10 cellular contexts compared by ENCODE assay signal in genomic region chr16:73268311-73268997, GRCh38.
DNase-seq lines count a peak whose midpoint lies in the region; TF ChIP-seq lines count a peak whose summit lies in the region.
"Had no signal": no experiment of that assay in that cellular context is flagged by ENCODE, and none has a peak within 500 bp of the region (broad histone marks: within the 10 kb centered on the region; RNA-seq: fewer than 3 reads in every experiment).

No MANE protein-coding gene starts in this region.

- H3K9me3 Mint-ChIP-seq in chondrocyte (ENCODE audit: low read depth) = no peaks in the 10 kb centered on the region

- H3K27me3 Mint-ChIP-seq in chondrocyte (ENCODE audit: low read depth) = peaks cover 9% of the 10 kb centered on the region
- H3K27me3 Mint-ChIP-seq: activated CD4-positive, alpha-beta memory T cell treated with anti-CD3 and anti-CD28 coated beads, Interleukin-2, amount 10 ng/mL, durations not matched to agents 7 days and 5 days had no signal

- DNase-seq in ELR (ENCODE audit: low read depth) = peak; percentile 13
- DNase-seq in NCI-H2171 (lab: John Stamatoyannopoulos, UW) = peak; percentile 6
- DNase-seq in chondrocyte (ENCODE audit: low spot score) = no peak
- DNase-seq in osteoblast (ENCODE audit: insufficient read length, low spot score, missing footprints) = peak; percentile 69
- DNase-seq in DMS79 (lab: John Stamatoyannopoulos, UW) = no peak
- DNase-seq in NCI-H2029 treated with DMSO at 0.1 percent for 48 hours (lab: John Stamatoyannopoulos, UW) = no peak
- no peak for DNase-seq in stimulated activated CD4-positive, alpha-beta T cell treated with anti-CD3 and anti-CD28 coated beads, Interleukin-2, amount 100 ng/mL, for 24 hours
- DNase-seq in Kasumi-1 (lab: John Stamatoyannopoulos, UW) = no peak
- DNase-seq: activated CD4-positive, alpha-beta memory T cell treated with anti-CD3 and anti-CD28 coated beads, Interleukin-2, amount 10 ng/mL, durations not matched to agents 7 days and 5 days; cerebellar nuclear complex had no signal

- H3K79me2 ChIP-seq in osteoblast (ENCODE audit: insufficient read depth, low read length) = no peaks in the 10 kb centered on the region

- no peaks in the 10 kb centered on the region for H3K4me1 Mint-ChIP-seq in chondrocyte (ENCODE audit: low read depth)
- H3K4me1 Mint-ChIP-seq: activated CD4-positive, alpha-beta memory T cell treated with anti-CD3 and anti-CD28 coated beads, Interleukin-2, amount 10 ng/mL, durations not matched to agents 7 days and 5 days had no signal

- H3K4me2 ChIP-seq in osteoblast (ENCODE audit: insufficient read depth, low read length) = no peak overlapping the region

- no peaks in the 10 kb centered on the region for H3K36me3 Mint-ChIP-seq in chondrocyte (ENCODE audit: low read depth)

- H3K27me3 ChIP-seq in osteoblast (ENCODE audit: insufficient read depth, low read length) = no peaks in the 10 kb centered on the region

- H4K20me1 ChIP-seq in osteoblast (ENCODE audit: insufficient read depth, low read length) = no peaks in the 10 kb centered on the region

- H3K27ac Mint-ChIP-seq in chondrocyte (ENCODE audit: unreplicated experiment) = no peak overlapping the region
- H3K27ac Mint-ChIP-seq: activated CD4-positive, alpha-beta memory T cell treated with anti-CD3 and anti-CD28 coated beads, Interleukin-2, amount 10 ng/mL, durations not matched to agents 7 days and 5 days had no signal

- TF ChIP-seq CTCF in chondrocyte (IDR thresholded peaks at IDR 0.05) = peak; percentile 55
- TF ChIP-seq CTCF in osteoblast (IDR thresholded peaks at IDR 0.05; ENCODE audit: extremely low read depth, low read depth, low read length) = peak; percentile 25

- H3K4me1 ChIP-seq in osteoblast (ENCODE audit: insufficient read depth, low read length) = no peaks in the 10 kb centered on the region

- H3K4me3 Mint-ChIP-seq in chondrocyte (ENCODE audit: unreplicated experiment) = no peak overlapping the region
- H3K4me3 Mint-ChIP-seq: activated CD4-positive, alpha-beta memory T cell treated with anti-CD3 and anti-CD28 coated beads, Interleukin-2, amount 10 ng/mL, durations not matched to agents 7 days and 5 days had no signal

- H3K36me3 ChIP-seq in osteoblast (ENCODE audit: insufficient read depth, low read length) = no peaks in the 10 kb centered on the region

- no peak overlapping the region for H2AFZ ChIP-seq in osteoblast (ENCODE audit: low read length)

- H3K9me3 ChIP-seq in osteoblast (ENCODE audit: low read depth, low read length) = no peaks in the 10 kb centered on the region

- no peak overlapping the region for H3K4me3 ChIP-seq in osteoblast (ENCODE audit: insufficient read depth, low read length)

- no peak overlapping the region for H3K27ac ChIP-seq in osteoblast (ENCODE audit: low read depth, low read length)

Comparison
In these comparisons a context has a peak if more than half of its experiments do, and no peak if none do; other contexts are left out.
1. DNase-seq: peak in ELR (single experiment), NCI-H2171 (single experiment) and osteoblast (single experiment); none in chondrocyte (single experiment), DMS79 (single experiment), NCI-H2029 treated with DMSO at 0.1 percent for 48 hours (single experiment), stimulated activated CD4-positive, alpha-beta T cell treated with anti-CD3 and anti-CD28 coated beads, Interleukin-2, amount 100 ng/mL, for 24 hours (0 of 2) and Kasumi-1 (0 of 2).